Comparison of ENCODE assay signal across 26 cellular contexts in the genomic region with DNA sequence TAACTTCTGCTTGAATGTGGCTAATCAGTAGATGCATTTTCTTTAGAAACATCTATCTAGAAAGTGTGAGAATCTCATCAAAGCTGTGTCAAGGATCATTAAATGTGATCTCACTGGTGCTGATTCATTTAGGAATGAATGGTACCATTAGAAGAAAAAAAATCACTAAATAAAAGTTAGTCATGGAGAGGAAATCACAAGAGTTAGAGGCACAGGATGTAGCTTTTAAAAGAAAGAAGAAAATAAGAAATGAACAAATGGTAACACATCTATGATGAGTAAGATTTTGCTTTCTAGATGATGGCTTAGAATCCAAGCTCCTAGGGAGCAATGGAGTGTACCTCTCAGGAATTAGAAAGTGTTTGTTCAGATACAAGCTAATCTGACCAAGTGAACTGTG. TPM values are rescaled to one million over a fixed set of nuclear protein-coding genes. Genes with fewer than 3 reads are reported as not detected.
DNase-seq lines count a peak whose midpoint lies in the region; ATAC-seq, FAIRE-seq and TF ChIP-seq lines count a peak whose summit lies in the region.
"Had no signal": no experiment of that assay in that cellular context is flagged by ENCODE, and none has a peak within 500 bp of the region (broad histone marks: within the 10 kb centered on the region; RNA-seq: fewer than 3 reads in every experiment).

No MANE protein-coding gene starts in this region.

- H3K27ac ChIP-seq in kidney (ENCODE audit: low read depth in 2 of 2, low read length in 2 of 2) = no peak overlapping the region
- H3K27ac ChIP-seq: A549, gastroesophageal sphincter, hepatocyte, ovary, testis had no signal

- CTCF ChIA-PET in activated CD8-positive, alpha-beta memory T cell treated with anti-CD3 and anti-CD28 coated beads, Interleukin-2, amount 10 ng/mL, durations not matched to agents 7 days and 5 days (lab: Charles Lee) = interaction anchor here (1.2 to 1.6 kb wide), 2 partner anchors 19 to 67 kb away, joined by 3 to 5 read pairs; no protein-coding TSS in a partner anchor

- H3K9me3 Mint-ChIP-seq in activated CD8-positive, alpha-beta memory T cell treated with anti-CD3 and anti-CD28 coated beads, Interleukin-2, amount 10 ng/mL, durations not matched to agents 7 days and 5 days (ENCODE audit: low read depth) = no peaks in the 10 kb centered on the region
- no peaks in the 10 kb centered on the region for H3K9me3 Mint-ChIP-seq in T-helper 2 cell treated with Interferon-gamma antibody and Interleukin-4, amounts not matched to agents 5 μg/mL and 100 μg/mL, for 36 hours
- peaks cover 3% of the 10 kb centered on the region for H3K9me3 Mint-ChIP-seq in memory B cell

- no peaks in the 10 kb centered on the region for H3K27me3 Mint-ChIP-seq in activated CD8-positive, alpha-beta memory T cell treated with anti-CD3 and anti-CD28 coated beads, Interleukin-2, amount 10 ng/mL, durations not matched to agents 7 days and 5 days
- H3K27me3 Mint-ChIP-seq in T-helper 2 cell treated with Interferon-gamma antibody and Interleukin-4, amounts not matched to agents 5 μg/mL and 100 μg/mL, for 36 hours (ENCODE audit: low read depth) = no peaks in the 10 kb centered on the region
- H3K27me3 Mint-ChIP-seq in memory B cell = no peaks in the 10 kb centered on the region
- H3K27me3 Mint-ChIP-seq: CD4-positive, CD25-positive, alpha-beta regulatory T cell; stimulated activated memory B cell treated with anti-CD40 and anti-IgM and Interleukin-4, amounts not matched to agents 10 μg/mL and 1 μg/mL and 100 μg/mL, for 72 hours had no signal

- no peak overlapping the region for H3K4me3 Mint-ChIP-seq in activated CD8-positive, alpha-beta memory T cell treated with anti-CD3 and anti-CD28 coated beads, Interleukin-2, amount 10 ng/mL, durations not matched to agents 7 days and 5 days
- no peak overlapping the region for H3K4me3 Mint-ChIP-seq in T-helper 2 cell treated with Interferon-gamma antibody and Interleukin-4, amounts not matched to agents 5 μg/mL and 100 μg/mL, for 36 hours
- H3K4me3 Mint-ChIP-seq in memory B cell = no peak overlapping the region
- H3K4me3 Mint-ChIP-seq: CD4-positive, CD25-positive, alpha-beta regulatory T cell; nephron progenitor cell; stimulated activated memory B cell treated with anti-CD40 and anti-IgM and Interleukin-4, amounts not matched to agents 10 μg/mL and 1 μg/mL and 100 μg/mL, for 72 hours had no signal

- peaks cover 5% of the 10 kb centered on the region for H3K36me3 Mint-ChIP-seq in activated CD8-positive, alpha-beta memory T cell treated with anti-CD3 and anti-CD28 coated beads, Interleukin-2, amount 10 ng/mL, durations not matched to agents 7 days and 5 days
- H3K36me3 Mint-ChIP-seq in T-helper 2 cell treated with Interferon-gamma antibody and Interleukin-4, amounts not matched to agents 5 μg/mL and 100 μg/mL, for 36 hours (ENCODE audit: low read depth) = no peaks in the 10 kb centered on the region
- H3K36me3 Mint-ChIP-seq in memory B cell = peaks cover 5% of the 10 kb centered on the region

- in situ Hi-C loops in Caki2 (cut with HindIII; ENCODE audit: low pct_unique_long_range_greater_than_20kb, low sequenced_read_pairs) = no loop called here

- no peak overlapping the region for H3K4me3 ChIP-seq in kidney (ENCODE audit: low read length in 2 of 2)
- H3K4me3 ChIP-seq: A549, gastroesophageal sphincter, hepatocyte, ovary, testis had no signal

- H3K9me3 ChIP-seq in kidney (ENCODE audit: control insufficient read depth in 1 of 2, low read length in 2 of 2) = no peaks in the 10 kb centered on the region
- H3K9me3 ChIP-seq: ovary, testis had no signal

- peak overlapping the region; percentile 4 for H3K27ac Mint-ChIP-seq in activated CD8-positive, alpha-beta memory T cell treated with anti-CD3 and anti-CD28 coated beads, Interleukin-2, amount 10 ng/mL, durations not matched to agents 7 days and 5 days
- peak overlapping the region; percentile 1 for H3K27ac Mint-ChIP-seq in T-helper 2 cell treated with Interferon-gamma antibody and Interleukin-4, amounts not matched to agents 5 μg/mL and 100 μg/mL, for 36 hours
- peak overlapping the region; percentile 25 for H3K27ac Mint-ChIP-seq in memory B cell
- H3K27ac Mint-ChIP-seq: nephron progenitor cell; stimulated activated memory B cell treated with anti-CD40 and anti-IgM and Interleukin-4, amounts not matched to agents 10 μg/mL and 1 μg/mL and 100 μg/mL, for 72 hours had no signal

- H3K4me1 ChIP-seq in kidney (ENCODE audit: control insufficient read depth in 1 of 2, insufficient read depth in 1 of 2, low read depth in 1 of 2, low read length in 2 of 2) = no peaks in the 10 kb centered on the region
- H3K4me1 ChIP-seq: A549, gastroesophageal sphincter, testis had no signal

- FAIRE-seq in RCC 7860 (lab: Jason Lieb, UNC) (no peak), kidney (lab: Jason Lieb, UNC) (no peak)
- FAIRE-seq: A549 had no signal

- no peak overlapping the region for H3K9ac ChIP-seq in kidney (ENCODE audit: low read length in 2 of 2)

- H3K36me3 ChIP-seq in kidney (ENCODE audit: control insufficient read depth in 1 of 2, insufficient read depth in 2 of 2, low read length in 2 of 2) = peaks cover 0 to 2% of the 10 kb centered on the region in 2 donors
- H3K36me3 ChIP-seq: ovary had no signal

- no peak for TF ChIP-seq CTCF in kidney (IDR thresholded peaks at IDR 0.05; ENCODE audit: borderline replicate concordance, extremely low read depth, insufficient read depth)

- peaks cover 12% of the 10 kb centered on the region for H3K4me1 Mint-ChIP-seq in activated CD8-positive, alpha-beta memory T cell treated with anti-CD3 and anti-CD28 coated beads, Interleukin-2, amount 10 ng/mL, durations not matched to agents 7 days and 5 days
- peaks cover 11% of the 10 kb centered on the region for H3K4me1 Mint-ChIP-seq in T-helper 2 cell treated with Interferon-gamma antibody and Interleukin-4, amounts not matched to agents 5 μg/mL and 100 μg/mL, for 36 hours (ENCODE audit: low read depth)
- peaks cover 13% of the 10 kb centered on the region for H3K4me1 Mint-ChIP-seq in memory B cell

- intact Hi-C loops in kidney (cut with DNase I) = no loop called here

- ATAC-seq in activated CD8-positive, alpha-beta memory T cell treated with anti-CD3 and anti-CD28 coated beads, Interleukin-2, amount 10 ng/mL, durations not matched to agents 7 days and 5 days = peak; percentile 36
- ATAC-seq in memory B cell (ENCODE audit: low read depth) = no peak
- ATAC-seq: A549; gastroesophageal sphincter; HCT116; left colon; Panc1; stimulated activated memory B cell treated with anti-CD40 and anti-IgM and Interleukin-4, amounts not matched to agents 10 μg/mL and 1 μg/mL and 100 μg/mL, for 72 hours had no signal

- DNase-seq in activated CD8-positive, alpha-beta memory T cell treated with anti-CD3 and anti-CD28 coated beads, Interleukin-2, amount 10 ng/mL, durations not matched to agents 7 days and 5 days = no peak
- no peak for DNase-seq in activated CD8-positive, alpha-beta memory T cell treated with anti-CD3 and anti-CD28 coated beads for 24 hours
- DNase-seq in Caki2 (ENCODE audit: low read depth) = peak; percentile 19
- no peak for DNase-seq in T-helper 2 cell treated with Interferon-gamma antibody and Interleukin-4, amounts not matched to agents 5 μg/mL and 100 μg/mL, for 36 hours (ENCODE audit: low spot score)
- DNase-seq in memory B cell (ENCODE audit: low spot score in 2 of 2) = no peak
- DNase-seq in RCC 7860 (ENCODE audit: low spot score) = no peak
- no peak for DNase-seq in kidney
- no peak for DNase-seq in SKM-1 (lab: John Stamatoyannopoulos, UW; ENCODE audit: unreplicated experiment)
- DNase-seq: activated CD4-positive, alpha-beta T cell treated with anti-CD3 and anti-CD28 coated beads, Interleukin-2, amount 50 U/mL, for 1 hour; activated gamma-delta T cell treated with Interleukin-2 at 50 U/mL for 16 hours; amygdala; CD4-positive, CD25-positive, alpha-beta regulatory T cell; left colon; NCI-H1417 treated with DMSO at 0.1 percent for 48 hours; NCI-H2029 treated with DMSO at 0.1 percent for 48 hours; NCI-H526; nephron progenitor cell; ovary; SIG-M5; testis had no signal

RNA-seq across cellular contexts. Expression of gene N4BP2L1, which starts 20.3 kb away (rescaled TPM):
- total RNA-seq in activated CD8-positive, alpha-beta memory T cell treated with anti-CD3 and anti-CD28 coated beads, Interleukin-2, amount 10 ng/mL, durations not matched to agents 7 days and 5 days = 10 to 100 TPM; 24.8 to 29.7 TPM
- total RNA-seq in Caki2 (2014; rRNA removed; shearing (Covaris generic); ENCODE audit: low replicate concordance) = 1.1 and 4.9 TPM in 2 replicates
- 14.5 TPM for total RNA-seq in kidney
- polyA plus RNA-seq in kidney (ENCODE audit: insufficient read depth, low read depth, low replicate concordance) = 10.1 TPM
